Comparison of ENCODE assay signal across 9 cellular contexts in genomic region chr11:64331569-64332371, GRCh38. TPM values are rescaled to one million over a fixed set of nuclear protein-coding genes. Genes with fewer than 3 reads are reported as not detected.
DNase-seq lines count a peak whose midpoint lies in the region; ATAC-seq and TF ChIP-seq lines count a peak whose summit lies in the region.
"Had no signal": no experiment of that assay in that cellular context is flagged by ENCODE, and none has a peak within 500 bp of the region (broad histone marks: within the 10 kb centered on the region; RNA-seq: fewer than 3 reads in every experiment).

No MANE protein-coding gene starts in this region.

- peak; percentile 77 for TF ChIP-seq CTCF in HFF-Myc (IDR thresholded peaks at IDR 0.05; ENCODE audit: low read depth, low read length, missing control alignments)
- TF ChIP-seq CTCF in thoracic aorta (IDR thresholded peaks at IDR 0.05): peak; percentile 21

- no peaks in the 10 kb centered on the region for H3K9me3 Mint-ChIP-seq in natural killer cell treated with Interleukin-12 subunit alpha and Interleukin-12 subunit beta and Interleukin-15 and Interleukin-18, amount 100 ng/mL, for 72 hours

- H3K27me3 Mint-ChIP-seq in natural killer cell treated with Interleukin-12 subunit alpha and Interleukin-12 subunit beta and Interleukin-15 and Interleukin-18, amount 100 ng/mL, for 72 hours: no peaks in the 10 kb centered on the region

- H3K36me3 ChIP-seq in thoracic aorta: no peaks in the 10 kb centered on the region
- H3K36me3 ChIP-seq: gastrocnemius medialis had no signal

- peak overlapping the region; percentile 68 for H3K4me3 Mint-ChIP-seq in natural killer cell treated with Interleukin-12 subunit alpha and Interleukin-12 subunit beta and Interleukin-15 and Interleukin-18, amount 100 ng/mL, for 72 hours

- H3K27me3 ChIP-seq in thoracic aorta (replicated peaks; ENCODE audit: insufficient read depth): no peaks in the 10 kb centered on the region
- H3K27me3 ChIP-seq: gastrocnemius medialis had no signal

- peak overlapping the region; percentile 75 to 79 for H3K27ac Mint-ChIP-seq in natural killer cell treated with Interleukin-12 subunit alpha and Interleukin-12 subunit beta and Interleukin-15 and Interleukin-18, amount 100 ng/mL, for 72 hours

- DNase-seq in ELF-1 (ENCODE audit: low read depth, low spot score) (peak; percentile 53), HFF-Myc (ENCODE audit: extremely low read depth, low read depth) (peak; percentile 60), NCI-H69 (lab: John Stamatoyannopoulos, UW) (peak; percentile 73), epithelial cell of prostate (ENCODE audit: low read depth, low spot score) (peak; percentile 79), thoracic aorta (ENCODE audit: low spot score) (no peak), cortex of kidney (lab: John Stamatoyannopoulos, UW) (no peak)
- peak; percentile 83 to 89 for DNase-seq in activated CD4-positive, alpha-beta T cell treated with anti-CD3 and anti-CD28 coated beads, Interleukin-2, amount 50 U/mL, for 48 hours
- DNase-seq in natural killer cell treated with Interleukin-12 subunit alpha and Interleukin-12 subunit beta and Interleukin-15 and Interleukin-18, amount 100 ng/mL, for 72 hours (ENCODE audit: low spot score): peak; percentile 95

- H3K36me3 Mint-ChIP-seq in natural killer cell treated with Interleukin-12 subunit alpha and Interleukin-12 subunit beta and Interleukin-15 and Interleukin-18, amount 100 ng/mL, for 72 hours: no peaks in the 10 kb centered on the region

- H3K4me1 ChIP-seq in thoracic aorta (ENCODE audit: control insufficient read depth in 1 of 2, low read depth in 2 of 2): peaks cover 0 to 20% of the 10 kb centered on the region in 2 donors

- peaks cover 17 to 24% of the 10 kb centered on the region in 2 donors for H3K4me1 Mint-ChIP-seq in natural killer cell treated with Interleukin-12 subunit alpha and Interleukin-12 subunit beta and Interleukin-15 and Interleukin-18, amount 100 ng/mL, for 72 hours (ENCODE audit: low read depth in 2 of 2)

- no peaks in the 10 kb centered on the region for H3K9me3 ChIP-seq in thoracic aorta
- H3K9me3 ChIP-seq: gastrocnemius medialis had no signal

- peak; percentile 96 to 97 for ATAC-seq in natural killer cell treated with Interleukin-12 subunit alpha and Interleukin-12 subunit beta and Interleukin-15 and Interleukin-18, amount 100 ng/mL, for 72 hours
- no peak for ATAC-seq in thoracic aorta (ENCODE audit: insufficient number of reproducible peaks, low FRiP score, low read depth)

- H3K4me3 ChIP-seq in HFF-Myc (replicated peaks; ENCODE audit: low read depth, low read length) (no peak overlapping the region), thoracic aorta (no peak overlapping the region)
- H3K4me3 ChIP-seq: gastrocnemius medialis had no signal

- H3K27ac ChIP-seq in epithelial cell of prostate (peak overlapping the region; percentile 92), thoracic aorta (no peak overlapping the region)
- H3K27ac ChIP-seq: gastrocnemius medialis had no signal

RNA-seq across cellular contexts. Expression of gene CCDC88B, which starts 8.2 kb away (rescaled TPM):
- 100 to 1,000 TPM; 172 to 224 TPM for total RNA-seq in natural killer cell treated with Interleukin-12 subunit alpha and Interleukin-12 subunit beta and Interleukin-15 and Interleukin-18, amount 100 ng/mL, for 72 hours
- 10 to 100 TPM; 10.3 to 19.0 TPM for total RNA-seq in thoracic aorta

RNA-seq across cellular contexts. Expression of gene PRDX5, which starts 13.8 kb away (rescaled TPM):
- total RNA-seq in natural killer cell treated with Interleukin-12 subunit alpha and Interleukin-12 subunit beta and Interleukin-15 and Interleukin-18, amount 100 ng/mL, for 72 hours: 100 to 1,000 TPM in 1 of 2 donors, 10 to 100 TPM in 1; 83.5 to 116 TPM
- 100 to 1,000 TPM in 1 of 2 donors, 10 to 100 TPM in 1; 91.1 to 136 TPM for total RNA-seq in thoracic aorta

RNA-seq across cellular contexts. Expression of gene TRMT112, which starts 14.4 kb away (rescaled TPM):
- 100 to 1,000 TPM; 171 to 203 TPM for total RNA-seq in natural killer cell treated with Interleukin-12 subunit alpha and Interleukin-12 subunit beta and Interleukin-15 and Interleukin-18, amount 100 ng/mL, for 72 hours
- 100 to 1,000 TPM; 157 to 218 TPM for total RNA-seq in thoracic aorta

RNA-seq across cellular contexts. Expression of gene ESRRA, which starts 26.4 kb away (rescaled TPM):
- total RNA-seq in natural killer cell treated with Interleukin-12 subunit alpha and Interleukin-12 subunit beta and Interleukin-15 and Interleukin-18, amount 100 ng/mL, for 72 hours: 100 to 1,000 TPM in 1 of 2 donors, 10 to 100 TPM in 1; 67.2 to 116 TPM
- total RNA-seq in thoracic aorta: 10 to 100 TPM; 33.4 to 46.0 TPM

RNA-seq across cellular contexts. Expression of gene RPS6KA4, which starts 27.2 kb away (rescaled TPM):
- total RNA-seq in natural killer cell treated with Interleukin-12 subunit alpha and Interleukin-12 subunit beta and Interleukin-15 and Interleukin-18, amount 100 ng/mL, for 72 hours: 10 to 100 TPM; 20.7 to 29.5 TPM
- 10 to 100 TPM; 42.5 to 50.0 TPM for total RNA-seq in thoracic aorta

Comparison
In these comparisons a context has a peak if more than half of its experiments do, and no peak if none do; other contexts are left out.
1. DNase-seq: peak in ELF-1 (single experiment), HFF-Myc (single experiment), NCI-H69 (single experiment), activated CD4-positive, alpha-beta T cell treated with anti-CD3 and anti-CD28 coated beads, Interleukin-2, amount 50 U/mL, for 48 hours (2 of 2), epithelial cell of prostate (single experiment) and natural killer cell treated with Interleukin-12 subunit alpha and Interleukin-12 subunit beta and Interleukin-15 and Interleukin-18, amount 100 ng/mL, for 72 hours (single experiment); none in thoracic aorta (single experiment) and cortex of kidney (single experiment).
2. RNA of gene CCDC88B, which starts 8.2 kb away (total RNA-seq): 172 to 224 TPM in natural killer cell treated with Interleukin-12 subunit alpha and Interleukin-12 subunit beta and Interleukin-15 and Interleukin-18, amount 100 ng/mL, for 72 hours; 10.3 to 19.0 TPM in thoracic aorta; every median in the first group is over 4 times any median in the second.